In the genomic region with DNA sequence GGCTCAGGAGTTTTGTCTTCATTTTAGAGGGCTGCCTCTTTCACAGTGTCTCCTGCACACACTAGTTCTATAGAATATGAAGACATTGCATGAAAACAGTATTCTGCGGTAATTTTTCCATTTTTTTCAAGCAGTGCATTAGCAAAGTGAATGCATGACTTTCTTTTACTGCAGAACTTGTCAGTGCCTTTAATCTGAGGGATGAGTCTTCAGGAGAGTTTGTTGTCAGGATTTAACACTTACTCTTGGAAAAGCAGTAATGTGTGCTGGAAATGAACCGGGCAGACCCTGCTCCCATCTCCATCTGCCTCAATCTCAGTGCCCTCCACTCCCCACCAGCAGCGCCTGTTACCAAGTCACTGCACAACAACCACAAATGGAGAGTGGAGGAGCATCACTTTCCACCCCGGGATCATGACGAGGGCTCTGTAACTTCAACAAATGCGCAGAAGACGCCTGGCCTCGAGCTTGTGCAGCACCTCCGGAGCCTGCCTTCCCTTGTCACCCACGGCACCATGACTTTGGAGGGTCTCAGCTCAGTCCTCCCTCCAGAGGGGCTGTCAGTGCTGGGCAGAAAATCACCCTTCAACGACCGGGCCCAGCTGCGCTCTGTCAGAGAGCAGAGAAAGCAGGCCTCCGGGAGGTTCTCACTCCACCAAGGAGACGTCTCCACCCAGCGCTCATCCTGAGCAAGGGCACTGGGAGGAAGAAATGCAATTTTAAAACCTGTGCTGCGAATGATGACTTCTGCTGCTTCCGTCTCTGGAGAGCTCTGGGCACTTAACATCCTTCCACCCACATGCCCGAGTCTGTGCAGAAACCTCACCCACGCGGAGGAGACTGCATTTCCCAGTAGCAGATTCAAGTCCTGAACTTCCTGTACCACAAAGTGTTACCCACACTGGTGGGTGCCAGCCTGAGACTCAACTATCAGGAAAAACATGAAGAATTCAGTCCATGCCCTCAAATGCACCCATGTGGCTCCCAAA, we compare ENCODE assay signal across 21 cellular contexts.
DNase-seq lines count a peak whose midpoint lies in the region; ATAC-seq and TF ChIP-seq lines count a peak whose summit lies in the region.
"Had no signal": no experiment of that assay in that cellular context is flagged by ENCODE, and none has a peak within 500 bp of the region (broad histone marks: within the 10 kb centered on the region; RNA-seq: fewer than 3 reads in every experiment).

No MANE protein-coding gene starts in this region.

- ATAC-seq in activated CD8-positive, alpha-beta T cell treated with anti-CD3 and anti-CD28 coated beads for 36 hours: peak; percentile 37
- ATAC-seq in activated CD8-positive, alpha-beta T cell treated with anti-CD3 and anti-CD28 coated beads, Interleukin-2, amount 10 ng/mL, durations not matched to agents 7 days and 5 days: no peak
- ATAC-seq: lower lobe of right lung had no signal

- WGBS in SK-N-SH (ENCODE audit: low lambda C conversion rate): 69% methylated on average over 11 of the region's 21 CpGs

- no peaks in the 10 kb centered on the region for H4K20me1 ChIP-seq in SK-N-SH (ENCODE audit: insufficient read depth)

- intact Hi-C loops in activated CD8-positive, alpha-beta T cell treated with anti-CD3 and anti-CD28 coated beads for 36 hours (cut with micrococcal nuclease): no loop called here
- intact Hi-C loops in posterior vena cava (cut with DNase I): no loop called here

- no peak for TF ChIP-seq RAD21 in SK-N-SH (IDR thresholded peaks at IDR 0.05; ENCODE audit: low read length)

- peaks cover 0 to 6% of the 10 kb centered on the region in 2 experiments; a peak in 1 of 4 replicates for H3K4me1 ChIP-seq in SK-N-SH (ENCODE audit: control insufficient read depth in 1 of 2, insufficient read depth in 2 of 2, low read depth in 1 of 2, low read length in 1 of 2)
- H3K4me1 ChIP-seq: lower lobe of right lung, parathyroid adenoma, tibial nerve had no signal

- H3K9me2 ChIP-seq in SK-N-SH: no peaks in the 10 kb centered on the region

- in situ Hi-C loops in GM13977 (cut with MboI; ENCODE audit: low pct_unique_long_range_greater_than_20kb, low sequenced_read_pairs, unreplicated experiment): no loop called here

- H3K27ac Mint-ChIP-seq in activated CD8-positive, alpha-beta T cell treated with anti-CD3 and anti-CD28 coated beads for 36 hours: peak overlapping the region; percentile 59
- H3K27ac Mint-ChIP-seq in activated CD8-positive, alpha-beta T cell treated with anti-CD3 and anti-CD28 coated beads, Interleukin-2, amount 10 ng/mL, durations not matched to agents 7 days and 5 days: no peak overlapping the region
- H3K27ac Mint-ChIP-seq in chondrocyte (ENCODE audit: unreplicated experiment): no peak overlapping the region
- H3K27ac Mint-ChIP-seq: CD14-positive monocyte; T-helper 1 cell treated with Interleukin-12 subunit alpha and Interleukin-12 subunit beta and Interleukin-4 antibody, amounts not matched to agents 30 μg/mL and 1 μg/mL, for 36 hours had no signal

- H3F3A ChIP-seq in SK-N-SH (replicated peaks; ENCODE audit: insufficient read depth): no peaks in the 10 kb centered on the region

- H3K4me3 Mint-ChIP-seq in activated CD8-positive, alpha-beta T cell treated with anti-CD3 and anti-CD28 coated beads for 36 hours: no peak overlapping the region
- H3K4me3 Mint-ChIP-seq in activated CD8-positive, alpha-beta T cell treated with anti-CD3 and anti-CD28 coated beads, Interleukin-2, amount 10 ng/mL, durations not matched to agents 7 days and 5 days: no peak overlapping the region
- no peak overlapping the region for H3K4me3 Mint-ChIP-seq in chondrocyte (ENCODE audit: unreplicated experiment)
- H3K4me3 Mint-ChIP-seq: CD14-positive monocyte; immature natural killer cell; T-helper 1 cell treated with Interleukin-12 subunit alpha and Interleukin-12 subunit beta and Interleukin-4 antibody, amounts not matched to agents 30 μg/mL and 1 μg/mL, for 36 hours had no signal

- no peak overlapping the region for H2AFZ ChIP-seq in SK-N-SH (ENCODE audit: low read depth)
- H2AFZ ChIP-seq: parathyroid adenoma had no signal

- H3K79me2 ChIP-seq in SK-N-SH (ENCODE audit: insufficient read depth): no peaks in the 10 kb centered on the region
- H3K79me2 ChIP-seq: parathyroid adenoma had no signal

- no peak for TF ChIP-seq EP300 in SK-N-SH (IDR thresholded peaks at IDR 0.05; ENCODE audit: borderline replicate concordance in 1 of 2, low read depth in 1 of 2, low read length in 1 of 2)

- TF ChIP-seq CTCF in activated CD8-positive, alpha-beta T cell treated with anti-CD3 and anti-CD28 coated beads for 36 hours (IDR thresholded peaks at IDR 0.05): no peak
- no peak for TF ChIP-seq CTCF in GM13977 (IDR thresholded peaks at IDR 0.05; ENCODE audit: extremely low read depth, insufficient read depth, missing control alignments)
- no peak for TF ChIP-seq CTCF in chondrocyte (IDR thresholded peaks at IDR 0.05)
- TF ChIP-seq CTCF in SK-N-SH (IDR thresholded peaks at IDR 0.05): no peak

- H3K27ac ChIP-seq in SK-N-SH (ENCODE audit: low read depth in 2 of 2, low read length in 1 of 2): no peak overlapping the region
- H3K27ac ChIP-seq: lower lobe of right lung, parathyroid adenoma, skin epidermis, tibial nerve, WERI-Rb-1 had no signal

- H3K4me1 Mint-ChIP-seq in activated CD8-positive, alpha-beta T cell treated with anti-CD3 and anti-CD28 coated beads for 36 hours (ENCODE audit: low read depth): peaks cover 33% of the 10 kb centered on the region
- peaks cover 18% of the 10 kb centered on the region for H3K4me1 Mint-ChIP-seq in activated CD8-positive, alpha-beta T cell treated with anti-CD3 and anti-CD28 coated beads, Interleukin-2, amount 10 ng/mL, durations not matched to agents 7 days and 5 days (ENCODE audit: low read depth)
- H3K4me1 Mint-ChIP-seq in chondrocyte (ENCODE audit: low read depth): no peaks in the 10 kb centered on the region
- H3K4me1 Mint-ChIP-seq: CD14-positive monocyte, immature natural killer cell had no signal

- no peaks in the 10 kb centered on the region for H3K27me3 ChIP-seq in SK-N-SH (ENCODE audit: insufficient read depth)

- H3K4me3 ChIP-seq in SK-N-SH (ENCODE audit: low read depth in 2 of 2, low read length in 1 of 2): no peak overlapping the region
- H3K4me3 ChIP-seq: lower lobe of right lung, skin epidermis, tibial nerve had no signal

- H3K4me2 ChIP-seq in SK-N-SH: no peak overlapping the region

- DNase-seq in activated CD8-positive, alpha-beta T cell treated with anti-CD3 and anti-CD28 coated beads for 36 hours: peak; percentile 33
- no peak for DNase-seq in activated CD8-positive, alpha-beta T cell treated with anti-CD3 and anti-CD28 coated beads, Interleukin-2, amount 10 ng/mL, durations not matched to agents 7 days and 5 days
- peak; percentile 14 for DNase-seq in GM13977 (ENCODE audit: low spot score)
- peak; percentile 49 for DNase-seq in chondrocyte (ENCODE audit: low spot score)
- peak; percentile 44 for DNase-seq in posterior vena cava (ENCODE audit: low spot score)
- no peak for DNase-seq in NCI-H1694 treated with DMSO at 0.1 percent for 48 hours (lab: John Stamatoyannopoulos, UW)
- DNase-seq in activated CD4-positive, CD25-positive, alpha-beta regulatory T cell treated with anti-CD3 and anti-CD28 coated beads, Interleukin-2, amount 50 U/mL, for 72 hours: no peak
- DNase-seq in SK-N-SH: no peak
- DNase-seq: DMS 273 treated with DMSO at 0.1 percent for 48 hours; effector memory CD4-positive, alpha-beta T cell; immature natural killer cell; lower lobe of right lung; NCI-H1092; NCI-H524; SIG-M5; WERI-Rb-1 had no signal

- H3K9ac ChIP-seq in SK-N-SH: no peak overlapping the region
- H3K9ac ChIP-seq: parathyroid adenoma had no signal

- peaks cover 7% of the 10 kb centered on the region for H3K9me3 Mint-ChIP-seq in activated CD8-positive, alpha-beta T cell treated with anti-CD3 and anti-CD28 coated beads for 36 hours
- H3K9me3 Mint-ChIP-seq in activated CD8-positive, alpha-beta T cell treated with anti-CD3 and anti-CD28 coated beads, Interleukin-2, amount 10 ng/mL, durations not matched to agents 7 days and 5 days (ENCODE audit: insufficient read depth): no peaks in the 10 kb centered on the region
- H3K9me3 Mint-ChIP-seq in chondrocyte (ENCODE audit: low read depth): peaks cover 9% of the 10 kb centered on the region
- H3K9me3 Mint-ChIP-seq: immature natural killer cell had no signal

- POLR2A ChIA-PET in activated CD8-positive, alpha-beta T cell treated with anti-CD3 and anti-CD28 coated beads for 36 hours (lab: Charles Lee): no interaction called here
- POLR2A ChIA-PET in activated CD8-positive, alpha-beta T cell treated with anti-CD3 and anti-CD28 coated beads, Interleukin-2, amount 10 ng/mL, durations not matched to agents 7 days and 5 days (lab: Charles Lee): no interaction called here
- POLR2A ChIA-PET in SK-N-SH (lab: Yijun Ruan, JAX): no interaction called here

- H3K36me3 ChIP-seq in SK-N-SH (replicated peaks in 1 of 2; ENCODE audit: control insufficient read depth in 1 of 2, insufficient read depth in 2 of 2, low read length in 1 of 2): no peaks in the 10 kb centered on the region
- H3K36me3 ChIP-seq: lower lobe of right lung, tibial nerve, WERI-Rb-1 had no signal

- H3K36me3 Mint-ChIP-seq in activated CD8-positive, alpha-beta T cell treated with anti-CD3 and anti-CD28 coated beads for 36 hours (ENCODE audit: low read depth): peaks cover 2% of the 10 kb centered on the region
- no peaks in the 10 kb centered on the region for H3K36me3 Mint-ChIP-seq in activated CD8-positive, alpha-beta T cell treated with anti-CD3 and anti-CD28 coated beads, Interleukin-2, amount 10 ng/mL, durations not matched to agents 7 days and 5 days (ENCODE audit: low read depth)
- no peaks in the 10 kb centered on the region for H3K36me3 Mint-ChIP-seq in chondrocyte (ENCODE audit: low read depth)
- H3K36me3 Mint-ChIP-seq: CD14-positive monocyte, immature natural killer cell had no signal

- CTCF ChIA-PET in activated CD8-positive, alpha-beta T cell treated with anti-CD3 and anti-CD28 coated beads for 36 hours (lab: Charles Lee): interaction anchor here (0.7 to 1.7 kb wide), 5 partner anchors 19 to 262 kb away, joined by 3 to 6 read pairs (median 3); no protein-coding TSS in a partner anchor
- CTCF ChIA-PET in activated CD8-positive, alpha-beta T cell treated with anti-CD3 and anti-CD28 coated beads, Interleukin-2, amount 10 ng/mL, durations not matched to agents 7 days and 5 days (lab: Charles Lee): interaction anchor here (1.2 kb wide), 1 partner anchor 76 kb away, joined by 3 read pairs; no protein-coding TSS in a partner anchor
- CTCF ChIA-PET in SK-N-SH (lab: Yijun Ruan, JAX): interaction anchor here (1.7 kb wide), 1 partner anchor 293 kb away, joined by 5 read pairs; no protein-coding TSS in a partner anchor

- H3K9me3 ChIP-seq in SK-N-SH: no peaks in the 10 kb centered on the region

- peaks cover 2% of the 10 kb centered on the region for H3K27me3 Mint-ChIP-seq in activated CD8-positive, alpha-beta T cell treated with anti-CD3 and anti-CD28 coated beads for 36 hours
- no peaks in the 10 kb centered on the region for H3K27me3 Mint-ChIP-seq in activated CD8-positive, alpha-beta T cell treated with anti-CD3 and anti-CD28 coated beads, Interleukin-2, amount 10 ng/mL, durations not matched to agents 7 days and 5 days (ENCODE audit: low read depth)
- H3K27me3 Mint-ChIP-seq in chondrocyte (ENCODE audit: low read depth): peaks cover 4% of the 10 kb centered on the region

TF ChIP-seq in SK-N-SH, 30 proteins besides CTCF, POLR2A, EP300 and RAD21 (continues in another document):
- no peak for TF ChIP-seq ELF1 (IDR thresholded peaks at IDR 0.05)

Comparison
In these comparisons a context has a peak if more than half of its experiments do, and no peak if none do; other contexts are left out.
1. DNase-seq: peak in activated CD8-positive, alpha-beta T cell treated with anti-CD3 and anti-CD28 coated beads for 36 hours (single experiment), GM13977 (single experiment), chondrocyte (single experiment) and posterior vena cava (single experiment); none in activated CD8-positive, alpha-beta T cell treated with anti-CD3 and anti-CD28 coated beads, Interleukin-2, amount 10 ng/mL, durations not matched to agents 7 days and 5 days (single experiment), NCI-H1694 treated with DMSO at 0.1 percent for 48 hours (single experiment), activated CD4-positive, CD25-positive, alpha-beta regulatory T cell treated with anti-CD3 and anti-CD28 coated beads, Interleukin-2, amount 50 U/mL, for 72 hours (single experiment) and SK-N-SH (single experiment).